Comparison of ENCODE assay signal across 30 cellular contexts in genomic region chr5:10858307-10858706, GRCh38.
"Had no signal": no experiment of that assay in that cellular context is flagged by ENCODE, and none has a peak within 500 bp of the region (broad histone marks: within the 10 kb centered on the region; RNA-seq: fewer than 3 reads in every experiment).

No MANE protein-coding gene starts in this region.

- H3K36me3 ChIP-seq: cardiac muscle cell had no signal

- H3K27ac ChIP-seq: cardiac muscle cell had no signal

- H3K4me3 Mint-ChIP-seq: activated CD4-positive, alpha-beta T cell treated with anti-CD3 and anti-CD28 coated beads, Interleukin-2, amount 10 ng/mL, durations not matched to agents 24 days and 14 days; activated CD8-positive, alpha-beta T cell treated with anti-CD3 and anti-CD28 coated beads for 36 hours; activated naive CD8-positive, alpha-beta T cell treated with anti-CD3 and anti-CD28 coated beads for 36 hours; activated T-cell treated with anti-CD3 and anti-CD28 coated beads, Interleukin-2, amount 50 U/mL, for 72 hours; activated T-helper 17 cell treated with anti-CD3 and anti-CD28 coated beads, Interleukin-2, amount 50 U/mL, for 72 hours; central memory CD8-positive, alpha-beta T cell had no signal

- H3K27ac Mint-ChIP-seq: activated CD4-positive, alpha-beta T cell treated with anti-CD3 and anti-CD28 coated beads, Interleukin-2, amount 10 ng/mL, durations not matched to agents 24 days and 14 days; activated CD8-positive, alpha-beta T cell treated with anti-CD3 and anti-CD28 coated beads for 36 hours; activated naive CD8-positive, alpha-beta T cell treated with anti-CD3 and anti-CD28 coated beads for 36 hours; activated T-cell treated with anti-CD3 and anti-CD28 coated beads, Interleukin-2, amount 50 U/mL, for 72 hours; activated T-helper 17 cell treated with anti-CD3 and anti-CD28 coated beads, Interleukin-2, amount 50 U/mL, for 72 hours had no signal

- H3K4me1 Mint-ChIP-seq: activated CD4-positive, alpha-beta T cell treated with anti-CD3 and anti-CD28 coated beads, Interleukin-2, amount 10 ng/mL, durations not matched to agents 24 days and 14 days; activated naive CD8-positive, alpha-beta T cell treated with anti-CD3 and anti-CD28 coated beads for 36 hours; activated T-helper 17 cell treated with anti-CD3 and anti-CD28 coated beads, Interleukin-2, amount 50 U/mL, for 72 hours; central memory CD8-positive, alpha-beta T cell had no signal

- H3K36me3 Mint-ChIP-seq: activated naive CD8-positive, alpha-beta T cell treated with anti-CD3 and anti-CD28 coated beads for 36 hours had no signal

- ATAC-seq: activated CD8-positive, alpha-beta T cell treated with anti-CD3 and anti-CD28 coated beads for 36 hours; activated T-cell treated with anti-CD3 and anti-CD28 coated beads, Interleukin-2, amount 50 U/mL, for 72 hours; activated T-helper 17 cell treated with anti-CD3 and anti-CD28 coated beads, Interleukin-2, amount 50 U/mL, for 72 hours had no signal

- DNase-seq: activated CD4-positive, alpha-beta T cell treated with anti-CD3 and anti-CD28 coated beads, Interleukin-2, amount 10 ng/mL, durations not matched to agents 24 days and 14 days; activated CD4-positive, alpha-beta T cell treated with anti-CD3 and anti-CD28 coated beads, Interleukin-2, amount 50 U/mL, for 4 hours; activated CD8-positive, alpha-beta T cell treated with anti-CD3 and anti-CD28 coated beads for 36 hours; activated effector memory CD4-positive, alpha-beta T cell treated with anti-CD3 and anti-CD28 coated beads, Interleukin-2, amount 50 U/mL, for 16 hours; activated naive CD4-positive, alpha-beta T cell; activated naive CD4-positive, alpha-beta T cell treated with anti-CD3 and anti-CD28 coated beads, Interleukin-2, amount 50 U/mL, for 16 hours; activated naive CD8-positive, alpha-beta T cell treated with anti-CD3 and anti-CD28 coated beads for 36 hours; activated T-cell treated with anti-CD3 and anti-CD28 coated beads, Interleukin-2, amount 50 U/mL, for 1 hour; activated T-cell treated with anti-CD3 and anti-CD28 coated beads, Interleukin-2, amount 50 U/mL, for 72 hours; amniotic stem cell; aorta; MM.1S; NCI-H1092 treated with DMSO at 0.1 percent for 48 hours; NCI-H1417; NCI-H146; NCI-H187; NCI-H2029 treated with DMSO at 0.1 percent for 48 hours; NCI-H2107; NCI-H2171; NCI-H510A; NCI-H526; NCI-H748 treated with DMSO at 0.1 percent for 48 hours; NK-92 treated with Interleukin-12 subunit alpha and Interleukin-12 subunit beta, amount 100 ng/mL, for 24 hours; OCI-M1; Right ventricle myocardium superior; T1000 had no signal

- FAIRE-seq: TTC549 had no signal

- H3K9me3 Mint-ChIP-seq: activated CD4-positive, alpha-beta T cell treated with anti-CD3 and anti-CD28 coated beads, Interleukin-2, amount 10 ng/mL, durations not matched to agents 24 days and 14 days; activated CD8-positive, alpha-beta T cell treated with anti-CD3 and anti-CD28 coated beads for 36 hours; activated naive CD8-positive, alpha-beta T cell treated with anti-CD3 and anti-CD28 coated beads for 36 hours; activated T-cell treated with anti-CD3 and anti-CD28 coated beads, Interleukin-2, amount 50 U/mL, for 72 hours; activated T-helper 17 cell treated with anti-CD3 and anti-CD28 coated beads, Interleukin-2, amount 50 U/mL, for 72 hours; central memory CD8-positive, alpha-beta T cell had no signal

- H3K4me3 ChIP-seq: cardiac muscle cell had no signal
